ENCODE assay signal across 8 cellular contexts in genomic region chr2:112137516-112138142, GRCh38. TPM values are rescaled to one million over a fixed set of nuclear protein-coding genes. Genes with fewer than 3 reads are reported as not detected.
DNase-seq lines count a peak whose midpoint lies in the region; ATAC-seq and TF ChIP-seq lines count a peak whose summit lies in the region.

No MANE protein-coding gene starts in this region.

- intact Hi-C loops in aorta (cut with DNase I) = no loop called here

- H3K27ac ChIP-seq in coronary artery = peak overlapping the region; percentile 54 to 63
- no peak overlapping the region for H3K27ac ChIP-seq in mesodermal cell (ENCODE audit: low read depth, low read length, severe bottlenecking)
- H3K27ac ChIP-seq in aorta (ENCODE audit: low read depth in 1 of 2, low read length in 2 of 2) = no peak overlapping the region

- peak overlapping the region; percentile 86 for H3K4me3 ChIP-seq in coronary artery
- H3K4me3 ChIP-seq in mesodermal cell (ENCODE audit: extremely low read depth, insufficient read depth, low read length, poor library complexity, severe bottlenecking) = peak overlapping the region; percentile 43
- H3K4me3 ChIP-seq in aorta (ENCODE audit: low read length in 2 of 2) = peak overlapping the region; percentile 52 to 88

- H3K36me3 ChIP-seq in mesodermal cell (ENCODE audit: control insufficient read depth, insufficient read depth, low read length) (no peaks in the 10 kb centered on the region), aorta (ENCODE audit: control insufficient read depth in 1 of 2, insufficient read depth in 2 of 2, low read length in 1 of 2) (no peaks in the 10 kb centered on the region)

- H3K9me3 ChIP-seq in mesodermal cell (ENCODE audit: control insufficient read depth, low read length) (no peaks in the 10 kb centered on the region), aorta (ENCODE audit: control insufficient read depth, low read length) (no peaks in the 10 kb centered on the region)

- H3K4me1 ChIP-seq in mesodermal cell (ENCODE audit: control insufficient read depth, insufficient read depth, low read length, poor library complexity, severe bottlenecking) (no peaks in the 10 kb centered on the region), aorta (ENCODE audit: control insufficient read depth in 1 of 2, insufficient read depth in 2 of 2, low read length in 2 of 2) (no peaks in the 10 kb centered on the region)

- WGBS in mesodermal cell (ENCODE audit: insufficient coverage in 2 of 2), 2 experiments = 53% methylated on average over 11 to 15 of the region's 15 CpGs
- WGBS in aorta, 2 donors = 8 to 10% methylated on average over 15 of the region's 15 CpGs

- no peak for TF ChIP-seq CTCF in coronary artery (IDR thresholded peaks at IDR 0.05)

- peak; percentile 36 for DNase-seq in DMS79 (lab: John Stamatoyannopoulos, UW)
- peak; percentile 18 for DNase-seq in NCI-H510A (lab: John Stamatoyannopoulos, UW)
- DNase-seq in coronary artery (ENCODE audit: low spot score) = no peak
- DNase-seq in aorta = no peak
- no peak for DNase-seq in NCI-H1105 treated with DMSO at 0.1 percent for 48 hours (lab: John Stamatoyannopoulos, UW)
- no peak for DNase-seq in cerebellar nuclear complex (lab: John Stamatoyannopoulos, UW)

- H3K27me3 ChIP-seq in aorta (ENCODE audit: control insufficient read depth in 1 of 2, insufficient read depth in 2 of 2, low read length in 1 of 2) = no peaks in the 10 kb centered on the region

- ATAC-seq in aorta (ENCODE audit: low FRiP score) = peak; percentile 64
- ATAC-seq in GM21390 (IDR thresholded peaks at IDR 0.05; ENCODE audit: unreplicated experiment) = no peak

RNA-seq across cellular contexts. Expression of gene FBLN7, which starts 0.6 kb away (rescaled TPM):
- polyA plus RNA-seq in mesodermal cell (2013, experiment 1 of 2) = 5.7 TPM
- 3.4 TPM for polyA plus RNA-seq in mesodermal cell (2013, experiment 2 of 2)
- total RNA-seq in aorta = 1 to 10 TPM; 4.5 to 6.1 TPM
- polyA plus RNA-seq in aorta = 10 to 100 TPM in 1 of 2 donors, 1 to 10 TPM in 1; 2.6 to 13.5 TPM

Comparison
In these comparisons a context has a peak if more than half of its experiments do, and no peak if none do; other contexts are left out.
1. DNase-seq: peak in DMS79 (single experiment) and NCI-H510A (single experiment); none in coronary artery (single experiment), aorta (0 of 2), NCI-H1105 treated with DMSO at 0.1 percent for 48 hours (single experiment) and cerebellar nuclear complex (0 of 2).
2. H3K27ac ChIP-seq: peak in coronary artery (2 of 2); none in mesodermal cell (single experiment) and aorta (0 of 2).
3. Peak in every context shown above with its lines, with median percentiles within 50 percentile points of each other: H3K4me3 ChIP-seq.